ENCODE assay signal across 8 cellular contexts in genomic region chr19:38849147-38849745, GRCh38. TPM values are rescaled to one million over a fixed set of nuclear protein-coding genes. Genes with fewer than 3 reads are reported as not detected.
DNase-seq lines count a peak whose midpoint lies in the region; ATAC-seq and FAIRE-seq lines count a peak whose summit lies in the region.

No MANE protein-coding gene starts in this region.

- ATAC-seq in GM19328 (IDR thresholded peaks at IDR 0.05; ENCODE audit: unreplicated experiment), result peak; percentile 19

- peak; percentile 99 for DNase-seq in AG08395 (ENCODE audit: low spot score)
- DNase-seq in HTR-8/SVneo (ENCODE audit: insufficient read length, low spot score), result peak; percentile 96
- peak; percentile 99 for DNase-seq in NK-92 treated with Interleukin-12 subunit alpha and Interleukin-12 subunit beta, amount 100 ng/mL, for 24 hours (lab: John Stamatoyannopoulos, UW)
- peak; percentile 99 for DNase-seq in activated CD8-positive, alpha-beta memory T cell treated with anti-CD3 and anti-CD28 coated beads for 24 hours
- peak; percentile 94 for DNase-seq in effector CD4-positive, alpha-beta T cell
- DNase-seq in lung microvascular endothelial cell (ENCODE audit: low read depth in 2 of 2), result peak; percentile 97 to 98
- peak; percentile 96 to 98 (median 98) for DNase-seq in stimulated activated CD4-positive, alpha-beta T cell treated with anti-CD3 and anti-CD28 coated beads, TNF-alpha, amount 100 ng/mL, for 24 hours (ENCODE audit: low read depth in 3 of 3)

- FAIRE-seq in HTR-8/SVneo (lab: Jason Lieb, UNC), result peak; percentile 64

RNA-seq across cellular contexts. Expression of gene HNRNPL, which starts 0.5 kb away (rescaled TPM):
- total RNA-seq in lung microvascular endothelial cell, result 204 and 211 TPM in 2 replicates

RNA-seq across cellular contexts. Expression of gene ECH1, which starts 17.7 kb away (rescaled TPM):
- total RNA-seq in lung microvascular endothelial cell, result 49.0 and 49.7 TPM in 2 replicates

RNA-seq across cellular contexts. Expression of gene RINL, which starts 28.8 kb away (rescaled TPM):
- total RNA-seq in lung microvascular endothelial cell, result 6.1 and 11.7 TPM in 2 replicates

RNA-seq across cellular contexts. Expression of gene LGALS4, which starts 36.5 kb away (rescaled TPM):
- total RNA-seq in lung microvascular endothelial cell, result not detected in 2 replicates

RNA-seq across cellular contexts. Expression of gene SIRT2, which starts 50.2 kb away (rescaled TPM):
- 63.2 and 105 TPM in 2 replicates for total RNA-seq in lung microvascular endothelial cell

Comparison
In these comparisons a context has a peak if more than half of its experiments do, and no peak if none do; other contexts are left out.
1. Peak in every context shown above with its lines: DNase-seq and ATAC-seq.